ENCODE assay signal across 23 cellular contexts in genomic region chr1:153767519-153767918, GRCh38.
"Had no signal": no experiment of that assay in that cellular context is flagged by ENCODE, and none has a peak within 500 bp of the region (broad histone marks: within the 10 kb centered on the region; RNA-seq: fewer than 3 reads in every experiment).

No MANE protein-coding gene starts in this region.

- H3K9me3 Mint-ChIP-seq: activated naive CD8-positive, alpha-beta T cell treated with anti-CD3 and anti-CD28 coated beads, Interleukin-2, amount 10 ng/mL, durations not matched to agents 7 days and 5 days; activated T-helper 17 cell treated with anti-CD3 and anti-CD28 coated beads, Interleukin-2, amount 50 U/mL, for 72 hours; brain; natural killer cell; stimulated activated memory B cell treated with anti-CD40 and anti-IgM and Interleukin-4, amounts not matched to agents 10 μg/mL and 1 μg/mL and 100 μg/mL, for 72 hours had no signal

- H3K4me3 ChIP-seq: gastrocnemius medialis, pancreas, smooth muscle cell, thyroid gland had no signal

- H3K4me3 Mint-ChIP-seq: activated CD4-positive, alpha-beta T cell treated with anti-CD3 and anti-CD28 coated beads for 36 hours; activated naive CD8-positive, alpha-beta T cell treated with anti-CD3 and anti-CD28 coated beads, Interleukin-2, amount 10 ng/mL, durations not matched to agents 7 days and 5 days; activated T-helper 17 cell treated with anti-CD3 and anti-CD28 coated beads, Interleukin-2, amount 50 U/mL, for 72 hours; brain; natural killer cell; stimulated activated memory B cell treated with anti-CD40 and anti-IgM and Interleukin-4, amounts not matched to agents 10 μg/mL and 1 μg/mL and 100 μg/mL, for 72 hours had no signal

- H3K27me3 ChIP-seq: gastrocnemius medialis, neutrophil, pancreas, thyroid gland had no signal

- H3K4me1 Mint-ChIP-seq: activated CD4-positive, alpha-beta T cell treated with anti-CD3 and anti-CD28 coated beads for 36 hours; activated naive CD8-positive, alpha-beta T cell treated with anti-CD3 and anti-CD28 coated beads, Interleukin-2, amount 10 ng/mL, durations not matched to agents 7 days and 5 days; brain; natural killer cell had no signal

- H3K27ac ChIP-seq: gastrocnemius medialis, neutrophil, thyroid gland had no signal

- H3K4me2 ChIP-seq: smooth muscle cell had no signal

- H3K9me3 ChIP-seq: gastrocnemius medialis, neutrophil, pancreas, thyroid gland had no signal

- H3K27me3 Mint-ChIP-seq: activated CD4-positive, alpha-beta T cell treated with anti-CD3 and anti-CD28 coated beads for 36 hours; activated naive CD8-positive, alpha-beta T cell treated with anti-CD3 and anti-CD28 coated beads, Interleukin-2, amount 10 ng/mL, durations not matched to agents 7 days and 5 days; activated T-helper 17 cell treated with anti-CD3 and anti-CD28 coated beads, Interleukin-2, amount 50 U/mL, for 72 hours; brain; stimulated activated memory B cell treated with anti-CD40 and anti-IgM and Interleukin-4, amounts not matched to agents 10 μg/mL and 1 μg/mL and 100 μg/mL, for 72 hours had no signal

- DNase-seq: activated CD4-positive, alpha-beta T cell treated with anti-CD3 and anti-CD28 coated beads for 36 hours; activated CD4-positive, alpha-beta T cell treated with anti-CD3 and anti-CD28 coated beads, Interleukin-2, amount 50 U/mL, for 48 hours; activated naive CD4-positive, alpha-beta T cell treated with Interleukin-2 at 50 U/mL for 16 hours; activated naive CD8-positive, alpha-beta T cell treated with anti-CD3 and anti-CD28 coated beads, Interleukin-2, amount 10 ng/mL, durations not matched to agents 7 days and 5 days; amygdala; central memory CD4-positive, alpha-beta T cell; gastrocnemius medialis; head of caudate nucleus; left ventricle myocardium superior; mesendoderm; natural killer cell; stimulated activated CD4-positive, alpha-beta T cell treated with anti-CD3 and anti-CD28 coated beads, Interleukin-4, amount 100 ng/mL, for 24 hours; SW 1271; T-helper 2 cell; thyroid gland had no signal

- ATAC-seq: activated CD4-positive, alpha-beta T cell treated with anti-CD3 and anti-CD28 coated beads for 36 hours; activated T-helper 17 cell treated with anti-CD3 and anti-CD28 coated beads, Interleukin-2, amount 50 U/mL, for 72 hours; esophagus mucosa; gastrocnemius medialis; left ventricle myocardium superior; natural killer cell; sciatic nerve; stimulated activated memory B cell treated with anti-CD40 and anti-IgM and Interleukin-4, amounts not matched to agents 10 μg/mL and 1 μg/mL and 100 μg/mL, for 72 hours had no signal

- H3K27ac Mint-ChIP-seq: activated CD4-positive, alpha-beta T cell treated with anti-CD3 and anti-CD28 coated beads for 36 hours; activated naive CD8-positive, alpha-beta T cell treated with anti-CD3 and anti-CD28 coated beads, Interleukin-2, amount 10 ng/mL, durations not matched to agents 7 days and 5 days had no signal
